In genomic region chr6:150894935-150895686, GRCh38 we compare ENCODE assay signal across 8 cellular contexts. TPM values are rescaled to one million over a fixed set of nuclear protein-coding genes. Genes with fewer than 3 reads are reported as not detected.
DNase-seq lines count a peak whose midpoint lies in the region; ATAC-seq and TF ChIP-seq lines count a peak whose summit lies in the region.

No MANE protein-coding gene starts in this region.

- H3K9ac ChIP-seq in HCT116 (ENCODE audit: low read length): peak overlapping the region; percentile 15; the same call in 1 of the 2 replicates

- H4K20me1 ChIP-seq in HCT116 (ENCODE audit: insufficient read depth): no peaks in the 10 kb centered on the region

- RAD21 ChIA-PET in HCT116 (lab: Charles Lee; ENCODE audit: low non-redundant PET in 1 of 2, low total read pairs in 2 of 2, uncharacterized antibody in 2 of 2, unreplicated experiment in 2 of 2): interaction anchor here in 1 of 2 experiments (0.6 kb wide), 1 partner anchor 155 kb away, joined by 3 read pairs; no protein-coding TSS in a partner anchor

- intact Hi-C loops in HCT116 (cut with micrococcal nuclease): loop anchor here (10.0 kb wide), 1 partner anchor 170 kb away; no protein-coding TSS in a partner anchor
- intact Hi-C loops in prostate gland (cut with DNase I): loop anchor here (5.0 kb wide), 1 partner anchor 112 kb away; no protein-coding TSS in a partner anchor

- TF ChIP-seq RAD21 in HCT116 (IDR thresholded peaks at IDR 0.05; ENCODE audit: low read depth): no peak

- peaks cover 3 to 41% of the 10 kb centered on the region in 2 experiments; a peak in 3 of 4 replicates for H3K36me3 ChIP-seq in HCT116 (ENCODE audit: control insufficient read depth in 1 of 2, insufficient read depth in 2 of 2, low read length in 2 of 2)
- H3K36me3 ChIP-seq in prostate gland: no peaks in the 10 kb centered on the region

- no peak for TF ChIP-seq CTCF in GM13977 (IDR thresholded peaks at IDR 0.05; ENCODE audit: extremely low read depth, insufficient read depth, missing control alignments)
- TF ChIP-seq CTCF in HCT116 (IDR thresholded peaks at IDR 0.05 in 2 of 3, conservative IDR thresholded peaks at IDR 0.05 in 1 of 3; ENCODE audit: borderline replicate concordance in 1 of 3, insufficient read depth in 1 of 3, low read depth in 2 of 3, low read length in 2 of 3): peak in 2 of 3 experiments; percentile 13 to 18; a peak in 2 of 6 replicates
- no peak for TF ChIP-seq CTCF in prostate gland (IDR thresholded peaks at IDR 0.05)

- H3K9me2 ChIP-seq in HCT116 (ENCODE audit: insufficient read depth): no peaks in the 10 kb centered on the region

- H3K9me3 ChIP-seq in HCT116 (ENCODE audit: control insufficient read depth in 1 of 2, insufficient read depth in 1 of 2, low read depth in 1 of 2, low read length in 2 of 2) (no peaks in the 10 kb centered on the region), prostate gland (no peaks in the 10 kb centered on the region)

- peak overlapping the region; percentile 48 for H3K4me2 ChIP-seq in HCT116 (ENCODE audit: low read length)

- POLR2A ChIA-PET in HCT116 (lab: Charles Lee): no interaction called here
- POLR2A ChIA-PET in activated naive CD8-positive, alpha-beta T cell treated with anti-CD3 and anti-CD28 coated beads, Interleukin-2, amount 10 ng/mL, durations not matched to agents 7 days and 5 days (lab: Charles Lee): interaction anchor here (0.6 to 1.1 kb wide), 2 partner anchors 9 to 29 kb away, joined by 3 to 4 read pairs; no protein-coding TSS in a partner anchor

- in situ Hi-C loops in GM13977 (cut with MboI; ENCODE audit: low pct_unique_long_range_greater_than_20kb, low sequenced_read_pairs, unreplicated experiment): no loop called here

- no peaks in the 10 kb centered on the region for H3K9me3 Mint-ChIP-seq in activated naive CD8-positive, alpha-beta T cell treated with anti-CD3 and anti-CD28 coated beads, Interleukin-2, amount 10 ng/mL, durations not matched to agents 7 days and 5 days

- DNase-seq in GM13977 (ENCODE audit: low spot score) (peak; percentile 30), HCT116 (ENCODE audit: low read depth, low spot score) (no peak), NCI-H2029 treated with DMSO at 0.1 percent for 48 hours (lab: John Stamatoyannopoulos, UW) (peak; percentile 2), lung microvascular endothelial cell (ENCODE audit: low read depth in 2 of 2) (peak; percentile 28 to 54), GOT3 (lab: John Stamatoyannopoulos, UW) (no peak), prostate gland (ENCODE audit: low spot score) (no peak), NCI-H774 (lab: John Stamatoyannopoulos, UW) (no peak)
- peak; percentile 34 for DNase-seq in activated naive CD8-positive, alpha-beta T cell treated with anti-CD3 and anti-CD28 coated beads, Interleukin-2, amount 10 ng/mL, durations not matched to agents 7 days and 5 days

- H3K4me1 ChIP-seq in HCT116 (ENCODE audit: control insufficient read depth in 1 of 2, insufficient read depth in 2 of 2, low read length in 2 of 2) (peaks cover 14 to 61% of the 10 kb centered on the region in 2 experiments; a peak in 3 of 4 replicates), prostate gland (replicated peaks) (no peaks in the 10 kb centered on the region)

- H3K4me3 Mint-ChIP-seq in activated naive CD8-positive, alpha-beta T cell treated with anti-CD3 and anti-CD28 coated beads, Interleukin-2, amount 10 ng/mL, durations not matched to agents 7 days and 5 days: peak overlapping the region; percentile 44

- no peaks in the 10 kb centered on the region for H3K27me3 ChIP-seq in HCT116 (ENCODE audit: insufficient read depth, low read length)
- no peaks in the 10 kb centered on the region for H3K27me3 ChIP-seq in prostate gland (replicated peaks; ENCODE audit: insufficient read depth)

- WGBS in prostate gland: 43% methylated on average over 12 of the region's 12 CpGs

- peak; percentile 66 for ATAC-seq in HCT116
- peak; percentile 79 for ATAC-seq in activated naive CD8-positive, alpha-beta T cell treated with anti-CD3 and anti-CD28 coated beads, Interleukin-2, amount 10 ng/mL, durations not matched to agents 7 days and 5 days (ENCODE audit: low read depth)

- H3K36me3 Mint-ChIP-seq in activated naive CD8-positive, alpha-beta T cell treated with anti-CD3 and anti-CD28 coated beads, Interleukin-2, amount 10 ng/mL, durations not matched to agents 7 days and 5 days: peaks cover 5% of the 10 kb centered on the region

- CTCF ChIA-PET in HCT116 (lab: Charles Lee): interaction anchor here (0.7 to 1.2 kb wide), 2 partner anchors 427 to 429 kb away, joined by 3 read pairs; no protein-coding TSS in a partner anchor

- TF ChIP-seq POLR2A in HCT116 (IDR thresholded peaks at IDR 0.05; ENCODE audit: borderline replicate concordance, extremely low read depth, insufficient read depth, insufficient read length) (no peak), prostate gland (IDR thresholded peaks at IDR 0.05) (no peak)

- H3K27ac ChIP-seq in HCT116 (ENCODE audit: low read depth, low read length) (0 out of 2 replicates have a peak overlapping the region, but pooled peaks have one; percentile 4), prostate gland (no peak overlapping the region)

- H3K27me3 Mint-ChIP-seq in activated naive CD8-positive, alpha-beta T cell treated with anti-CD3 and anti-CD28 coated beads, Interleukin-2, amount 10 ng/mL, durations not matched to agents 7 days and 5 days: no peaks in the 10 kb centered on the region

- no TSS peak for BruUV-seq in HCT116 (replicated peaks; lab: Mats Ljungman, UMichigan)

- H3K4me3 ChIP-seq in HCT116 (replicated peaks in 1 of 2; ENCODE audit: low read depth in 1 of 2, low read length in 2 of 2) (no peak overlapping the region), prostate gland (no peak overlapping the region)

- peak overlapping the region; percentile 59 for H3K27ac Mint-ChIP-seq in activated naive CD8-positive, alpha-beta T cell treated with anti-CD3 and anti-CD28 coated beads, Interleukin-2, amount 10 ng/mL, durations not matched to agents 7 days and 5 days

- peaks cover 50% of the 10 kb centered on the region for H3K79me2 ChIP-seq in HCT116 (ENCODE audit: insufficient read depth, low read length)

- H2AFZ ChIP-seq in HCT116 (ENCODE audit: low read depth, low read length, poor library complexity, severe bottlenecking): no peak overlapping the region

- peaks cover 27% of the 10 kb centered on the region for H3K4me1 Mint-ChIP-seq in activated naive CD8-positive, alpha-beta T cell treated with anti-CD3 and anti-CD28 coated beads, Interleukin-2, amount 10 ng/mL, durations not matched to agents 7 days and 5 days

TF ChIP-seq in HCT116, 20 proteins besides CTCF, POLR2A, EP300 and RAD21:
- TF ChIP-seq SIN3A (IDR thresholded peaks at IDR 0.05; ENCODE audit: low read depth): no peak
- peak; percentile 76 for TF ChIP-seq SP1 (IDR thresholded peaks at IDR 0.05; ENCODE audit: low read depth)
- TF ChIP-seq CEBPB (IDR thresholded peaks at IDR 0.05; ENCODE audit: low read depth): no peak
- no peak for TF ChIP-seq ZNF274 (IDR thresholded peaks at IDR 0.05; ENCODE audit: low read depth, low read length)
- TF ChIP-seq MAX (IDR thresholded peaks at IDR 0.05): peak; percentile 37; the same call in 1 of the 2 replicates
- no peak for TF ChIP-seq ELF1 (IDR thresholded peaks at IDR 0.05; ENCODE audit: borderline replicate concordance, low read depth)
- TF ChIP-seq ZFX (IDR thresholded peaks at IDR 0.05): no peak

RNA-seq across cellular contexts. Expression of gene MTHFD1L, which starts 29.6 kb away (rescaled TPM):
- 127 TPM for total RNA-seq in HCT116 (2021; ENCODE audit: unreplicated experiment)
- 86.6 and 93.8 TPM in 2 replicates for polyA plus RNA-seq in HCT116 (2012)
- 10 to 100 TPM; 33.9 to 35.2 TPM for total RNA-seq in activated naive CD8-positive, alpha-beta T cell treated with anti-CD3 and anti-CD28 coated beads, Interleukin-2, amount 10 ng/mL, durations not matched to agents 7 days and 5 days
- 30.3 and 45.6 TPM in 2 replicates for total RNA-seq in lung microvascular endothelial cell
- 10 to 100 TPM in 1 of 2 donors, 1 to 10 TPM in 1; 3.1 to 18.7 TPM for total RNA-seq in prostate gland

Comparison
In these comparisons a context has a peak if more than half of its experiments do, and no peak if none do; other contexts are left out.
1. DNase-seq: peak in GM13977 (single experiment), NCI-H2029 treated with DMSO at 0.1 percent for 48 hours (single experiment), activated naive CD8-positive, alpha-beta T cell treated with anti-CD3 and anti-CD28 coated beads, Interleukin-2, amount 10 ng/mL, durations not matched to agents 7 days and 5 days (single experiment) and lung microvascular endothelial cell (2 of 2); none in HCT116 (single experiment), GOT3 (single experiment), prostate gland (single experiment) and NCI-H774 (single experiment).
2. CTCF ChIP-seq: peak in HCT116 (2 of 3); none in GM13977 (single experiment) and prostate gland (0 of 4).